In genomic region chr1:216222302-216222701, GRCh38 we compare ENCODE assay signal across 20 cellular contexts.
"Had no signal": no experiment of that assay in that cellular context is flagged by ENCODE, and none has a peak within 500 bp of the region (broad histone marks: within the 10 kb centered on the region; RNA-seq: fewer than 3 reads in every experiment).

No MANE protein-coding gene starts in this region.

- H3K27ac Mint-ChIP-seq: activated naive CD4-positive, alpha-beta T cell treated with anti-CD3 and anti-CD28 coated beads, Interleukin-2, amount 50 U/mL, for 72 hours; dendritic cell treated with granulocyte-macrophage colony-stimulating factor and Interleukin-4, amounts not matched to agents 40 ng/mL and 50 ng/mL, for 4 days; stimulated activated naive CD8-positive, alpha-beta T cell treated with anti-CD3 and anti-CD28 coated beads, Interleukin-15, Interleukin-2, amounts not matched to agents 100 ng/mL and 50 ng/mL, for 24 hours had no signal

- H3K36me3 ChIP-seq: cardiac muscle cell, tibial nerve, uterus, WERI-Rb-1 had no signal

- H3K4me1 ChIP-seq: uterus had no signal

- DNase-seq: activated CD4-positive, alpha-beta T cell treated with anti-CD3 and anti-CD28 coated beads, Interleukin-2, amount 50 U/mL, for 4 hours; activated gamma-delta T cell; amygdala; effector memory CD4-positive, alpha-beta T cell; foreskin melanocyte; hypothalamus; midbrain; occipital lobe; posterior cingulate gyrus; retina; uterus; WERI-Rb-1 had no signal

- H3K27ac ChIP-seq: cardiac muscle cell, uterus, WERI-Rb-1 had no signal

- H3K27me3 Mint-ChIP-seq: dendritic cell treated with granulocyte-macrophage colony-stimulating factor and Interleukin-4, amounts not matched to agents 40 ng/mL and 50 ng/mL, for 4 days; stimulated activated naive CD8-positive, alpha-beta T cell treated with anti-CD3 and anti-CD28 coated beads, Interleukin-15, Interleukin-2, amounts not matched to agents 100 ng/mL and 50 ng/mL, for 24 hours had no signal

- H3K4me3 ChIP-seq: cardiac muscle cell, lung, uterus had no signal

- ATAC-seq: activated naive CD4-positive, alpha-beta T cell treated with anti-CD3 and anti-CD28 coated beads, Interleukin-2, amount 50 U/mL, for 72 hours; left lobe of liver had no signal

- H3K9me3 ChIP-seq: tibial nerve, uterus had no signal

- H3K4me3 Mint-ChIP-seq: dendritic cell treated with granulocyte-macrophage colony-stimulating factor and Interleukin-4, amounts not matched to agents 40 ng/mL and 50 ng/mL, for 4 days; stimulated activated naive CD8-positive, alpha-beta T cell treated with anti-CD3 and anti-CD28 coated beads, Interleukin-15, Interleukin-2, amounts not matched to agents 100 ng/mL and 50 ng/mL, for 24 hours had no signal

- H3K27me3 ChIP-seq: cardiac muscle cell, tibial nerve, uterus had no signal

- H3K9me3 Mint-ChIP-seq: dendritic cell treated with granulocyte-macrophage colony-stimulating factor and Interleukin-4, amounts not matched to agents 40 ng/mL and 50 ng/mL, for 4 days; nephron had no signal
